8 cellular contexts compared by ENCODE assay signal in genomic region chr16:87317766-87318121, GRCh38. TPM values are rescaled to one million over a fixed set of nuclear protein-coding genes. Genes with fewer than 3 reads are reported as not detected.
A peak's percentile ranks its signal among the peaks of the same experiment; 100 is the strongest.
DNase-seq lines count a peak whose midpoint lies in the region; ATAC-seq and TF ChIP-seq lines count a peak whose summit lies in the region.

No MANE protein-coding gene starts in this region.

- H3K4me3 ChIP-seq in left lung, result peak overlapping the region; percentile 76 to 93

- DNase-seq in activated T-cell treated with anti-CD3 and anti-CD28 coated beads for 24 hours (ENCODE audit: low read depth) (peak; percentile 23), RKO (ENCODE audit: low spot score) (peak; percentile 76), cerebellar cortex (ENCODE audit: low spot score) (peak; percentile 45), left lung (peak; percentile 69 to 83), NCI-H1436 (lab: John Stamatoyannopoulos, UW) (no peak)
- no peak for DNase-seq in activated T-cell treated with anti-CD3 and anti-CD28 coated beads, Interleukin-2, amount 50 U/mL, for 48 hours
- peak; percentile 24 to 25 for DNase-seq in stimulated activated CD8-positive, alpha-beta memory T cell treated with anti-CD3 and anti-CD28 coated beads, Interleukin-2, amount 100 ng/mL, for 48 hours (ENCODE audit: low read depth in 2 of 2)

- H3K36me3 ChIP-seq in left lung, result no peaks in the 10 kb centered on the region

- H3K4me1 ChIP-seq in left lung, result peaks cover 5 to 12% of the 10 kb centered on the region in 2 donors

- no peaks in the 10 kb centered on the region for H3K9me3 ChIP-seq in left lung

- no peak for TF ChIP-seq CTCF in left lung (IDR thresholded peaks at IDR 0.05)

- ATAC-seq in HG02973 (IDR thresholded peaks at IDR 0.05; ENCODE audit: unreplicated experiment) (peak; percentile 29), left lung (peak; percentile 72)

- H3K27ac ChIP-seq in left lung, result peak overlapping the region; percentile 85 to 91

- intact Hi-C loops in left lung (cut with DNase I), result no loop called here

- no peaks in the 10 kb centered on the region for H3K27me3 ChIP-seq in left lung

RNA-seq across cellular contexts. Expression of gene C16orf95, which starts 0.6 kb away (rescaled TPM):
- total RNA-seq in left lung, result 1 to 10 TPM; 2.3 to 6.7 TPM

Comparison
In these comparisons a context has a peak if more than half of its experiments do, and no peak if none do; other contexts are left out.
1. DNase-seq: peak in activated T-cell treated with anti-CD3 and anti-CD28 coated beads for 24 hours (single experiment), RKO (single experiment), cerebellar cortex (single experiment), left lung (2 of 2) and stimulated activated CD8-positive, alpha-beta memory T cell treated with anti-CD3 and anti-CD28 coated beads, Interleukin-2, amount 100 ng/mL, for 48 hours (2 of 2); none in activated T-cell treated with anti-CD3 and anti-CD28 coated beads, Interleukin-2, amount 50 U/mL, for 48 hours (0 of 2) and NCI-H1436 (single experiment).